Comparison of ENCODE assay signal across 8 cellular contexts in the genomic region with DNA sequence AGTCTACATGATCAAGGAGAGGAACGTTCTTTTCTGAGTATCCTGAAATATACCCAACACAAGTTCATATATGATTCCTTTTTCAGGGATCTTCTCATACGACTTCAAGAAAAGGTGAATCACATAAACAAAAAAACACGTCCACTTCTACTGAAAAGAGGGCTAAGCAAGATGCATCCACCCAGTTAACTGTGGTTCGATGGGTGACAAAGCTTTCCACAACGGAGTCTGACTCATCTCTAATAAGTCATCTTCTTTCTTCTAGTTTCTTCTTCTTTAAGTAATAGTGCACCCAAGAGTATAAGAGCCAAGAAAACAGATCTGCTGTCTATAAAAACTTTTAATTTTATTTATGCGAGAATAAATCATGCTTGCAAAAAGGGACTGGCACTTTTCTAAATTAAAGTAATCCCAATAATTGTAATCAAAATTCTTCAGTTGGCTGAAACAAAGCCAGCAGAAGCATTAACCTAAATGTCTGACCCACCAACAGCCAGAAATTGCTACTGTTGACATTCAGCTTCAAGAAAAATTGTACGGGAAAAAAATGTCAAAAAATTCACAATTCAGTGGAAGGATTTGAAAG.
DNase-seq lines count a peak whose midpoint lies in the region; ATAC-seq and TF ChIP-seq lines count a peak whose summit lies in the region.
"Had no signal": no experiment of that assay in that cellular context is flagged by ENCODE, and none has a peak within 500 bp of the region (broad histone marks: within the 10 kb centered on the region; RNA-seq: fewer than 3 reads in every experiment).

No MANE protein-coding gene starts in this region.

- intact Hi-C loops in adrenal gland (cut with DNase I) (no loop called here), left colon (cut with DNase I, micrococcal nuclease) (no loop called here), uterus (cut with DNase I; ENCODE audit: low total_unique reads) (no loop called here)

- H3K4me1 ChIP-seq in adrenal gland (replicated peaks in 1 of 2) (no peaks in the 10 kb centered on the region), uterus (no peaks in the 10 kb centered on the region)

- DNase-seq in HK-2 (ENCODE audit: unreplicated experiment) = peak; percentile 13
- DNase-seq in activated T-helper 9 cell treated with anti-CD3 and anti-CD28 coated beads, Interleukin-2, amount 50 U/mL, for 16 hours (ENCODE audit: low read depth) = peak; percentile 10
- peak; percentile 86 for DNase-seq in kidney tubule cell (ENCODE audit: low spot score)
- no peak for DNase-seq in adrenal gland
- no peak for DNase-seq in left colon
- no peak for DNase-seq in uterus
- DNase-seq: psoas muscle had no signal

- no peak for TF ChIP-seq CTCF in adrenal gland (IDR thresholded peaks at IDR 0.05)
- TF ChIP-seq CTCF in uterus (IDR thresholded peaks at IDR 0.05) = no peak

- WGBS in adrenal gland, 4 donors = 77 to 82% (median 80%) methylated on average over 7 of the region's 7 CpGs

- H3K27ac ChIP-seq in adrenal gland (no peak overlapping the region), uterus (no peak overlapping the region)
- H3K27ac ChIP-seq: psoas muscle had no signal

- no peak overlapping the region for H3K4me3 ChIP-seq in adrenal gland
- no peak overlapping the region for H3K4me3 ChIP-seq in uterus
- H3K4me3 ChIP-seq: psoas muscle had no signal

- TF ChIP-seq POLR2A in adrenal gland (IDR thresholded peaks at IDR 0.05) (no peak), uterus (IDR thresholded peaks at IDR 0.05) (no peak)

- no peaks in the 10 kb centered on the region for H3K9me3 ChIP-seq in adrenal gland (replicated peaks in 1 of 3)
- no peaks in the 10 kb centered on the region for H3K9me3 ChIP-seq in uterus
- H3K9me3 ChIP-seq: psoas muscle had no signal

- peak; percentile 44 for ATAC-seq in GM18511 (IDR thresholded peaks at IDR 0.05; ENCODE audit: unreplicated experiment)
- ATAC-seq in left colon = no peak

- no peaks in the 10 kb centered on the region for H3K36me3 ChIP-seq in adrenal gland (replicated peaks in 1 of 2)
- no peaks in the 10 kb centered on the region for H3K36me3 ChIP-seq in uterus

- H3K27me3 ChIP-seq in adrenal gland (no peaks in the 10 kb centered on the region), uterus (no peaks in the 10 kb centered on the region)

Comparison
In these comparisons a context has a peak if more than half of its experiments do, and no peak if none do; other contexts are left out.
1. DNase-seq: peak in HK-2 (single experiment), activated T-helper 9 cell treated with anti-CD3 and anti-CD28 coated beads, Interleukin-2, amount 50 U/mL, for 16 hours (single experiment) and kidney tubule cell (single experiment); none in adrenal gland (0 of 7), left colon (0 of 2) and uterus (0 of 2).